In genomic region chr14:101476931-101477553, GRCh38 we compare ENCODE assay signal across 11 cellular contexts.
DNase-seq lines count a peak whose midpoint lies in the region; ATAC-seq and FAIRE-seq lines count a peak whose summit lies in the region.
"Had no signal": no experiment of that assay in that cellular context is flagged by ENCODE, and none has a peak within 500 bp of the region (broad histone marks: within the 10 kb centered on the region; RNA-seq: fewer than 3 reads in every experiment).

No MANE protein-coding gene starts in this region.

- no peak for ATAC-seq in GM21515 (IDR thresholded peaks at IDR 0.05; ENCODE audit: unreplicated experiment)

- FAIRE-seq in small intestine (lab: Jason Lieb, UNC) = no peak

- WGBS in small intestine, 3 donors = 9 to 51% (median 33%) methylated on average over 13 of the region's 13 CpGs

- DNase-seq in NCI-H1105 treated with DMSO at 0.1 percent for 48 hours (lab: John Stamatoyannopoulos, UW) (peak; percentile 9), NCI-H1105 (lab: John Stamatoyannopoulos, UW) (no peak), NCI-H2227 treated with DMSO at 0.1 percent for 48 hours (lab: John Stamatoyannopoulos, UW) (peak; percentile 62), epithelial cell of prostate (ENCODE audit: low read depth, low spot score) (no peak), small intestine (peak; percentile 75), RKO (ENCODE audit: low spot score) (no peak), NCI-H526 treated with DMSO at 0.1 percent for 48 hours (lab: John Stamatoyannopoulos, UW) (no peak)
- DNase-seq: 8988T, NCI-H2081 treated with DMSO at 0.1 percent for 48 hours had no signal

- no peaks in the 10 kb centered on the region for H3K9me3 ChIP-seq in small intestine (ENCODE audit: control insufficient read depth, low read depth)

- no peak overlapping the region for H3K4me3 ChIP-seq in small intestine (ENCODE audit: low read depth in 1 of 2, low read length in 2 of 2)
- H3K4me3 ChIP-seq: tibial nerve had no signal

- no peaks in the 10 kb centered on the region for H3K4me1 ChIP-seq in small intestine (ENCODE audit: control insufficient read depth in 2 of 2, insufficient read depth in 1 of 2, low read depth in 1 of 2, low read length in 1 of 2)

- peak overlapping the region; percentile 7 for H3K27ac ChIP-seq in epithelial cell of prostate
- peak overlapping the region in 1 of 2 donors; percentile 80 for H3K27ac ChIP-seq in small intestine (ENCODE audit: low read depth in 1 of 2, low read length in 1 of 2)
- H3K27ac ChIP-seq: tibial nerve had no signal

- peaks cover 0 to 2% of the 10 kb centered on the region in 2 donors for H3K27me3 ChIP-seq in small intestine (ENCODE audit: control insufficient read depth in 2 of 2, insufficient read depth in 2 of 2, low read length in 2 of 2)
- H3K27me3 ChIP-seq: tibial nerve had no signal

- H3K36me3 ChIP-seq in small intestine (ENCODE audit: control insufficient read depth in 2 of 2, insufficient read depth in 2 of 2, low read length in 2 of 2) = no peaks in the 10 kb centered on the region
- H3K36me3 ChIP-seq: tibial nerve had no signal

Comparison
In these comparisons a context has a peak if more than half of its experiments do, and no peak if none do; other contexts are left out.
1. DNase-seq: peak in NCI-H1105 treated with DMSO at 0.1 percent for 48 hours (single experiment), NCI-H2227 treated with DMSO at 0.1 percent for 48 hours (single experiment) and small intestine (single experiment); none in NCI-H1105 (single experiment), epithelial cell of prostate (single experiment), RKO (single experiment) and NCI-H526 treated with DMSO at 0.1 percent for 48 hours (single experiment).